8 cellular contexts compared by ENCODE assay signal in the genomic region with DNA sequence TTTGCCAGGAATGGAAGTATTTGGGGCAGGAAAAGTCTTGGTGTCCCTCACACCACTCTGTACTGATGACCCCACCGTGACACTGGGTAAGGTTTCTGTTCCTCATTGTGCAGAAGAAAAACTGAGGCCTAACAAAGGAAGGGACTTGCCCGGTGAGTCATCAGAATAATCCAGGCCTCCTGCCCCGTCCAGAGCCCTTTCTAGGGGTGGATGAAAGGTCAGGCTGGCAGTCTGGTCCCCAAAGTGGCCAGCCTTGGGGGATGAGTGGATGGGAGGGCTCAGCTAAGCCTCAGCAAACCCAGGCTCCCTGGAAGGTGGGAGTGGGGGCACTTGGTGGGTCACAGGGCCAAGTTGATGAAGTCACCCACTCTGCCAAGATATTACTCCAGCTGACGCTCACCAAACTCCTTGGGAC. TPM values are rescaled to one million over a fixed set of nuclear protein-coding genes. Genes with fewer than 3 reads are reported as not detected.
DNase-seq lines count a peak whose midpoint lies in the region; ATAC-seq and TF ChIP-seq lines count a peak whose summit lies in the region.

No MANE protein-coding gene starts in this region.

- H3K4me1 ChIP-seq in trophoblast cell (ENCODE audit: control insufficient read depth in 1 of 2, insufficient read depth in 2 of 2, low read length in 2 of 2): peaks cover 25 to 27% of the 10 kb centered on the region in 2 experiments
- peaks cover 0 to 4% of the 10 kb centered on the region in 2 donors for H3K4me1 ChIP-seq in uterus

- peak overlapping the region; percentile 36 for H4K91ac ChIP-seq in trophoblast cell (ENCODE audit: low read depth, low read length)

- no peaks in the 10 kb centered on the region for H3K9me3 ChIP-seq in trophoblast cell (ENCODE audit: insufficient read depth, low read depth, low read length)
- H3K9me3 ChIP-seq in uterus: no peaks in the 10 kb centered on the region

- no peak overlapping the region for H3K9ac ChIP-seq in trophoblast cell (ENCODE audit: low read length)

- H3K4ac ChIP-seq in trophoblast cell (ENCODE audit: low read depth, low read length): no peak overlapping the region

- peak; percentile 39 for DNase-seq in EL
- peak; percentile 89 for DNase-seq in GM20000 (ENCODE audit: low spot score)
- DNase-seq in brain microvascular endothelial cell: peak; percentile 47
- peak in 1 of 2 donors; percentile 37 for DNase-seq in trophoblast cell
- no peak for DNase-seq in NCI-H2196 treated with DMSO at 0.1 percent for 48 hours (lab: John Stamatoyannopoulos, UW; ENCODE audit: unreplicated experiment)
- DNase-seq in uterus: no peak
- DNase-seq in stimulated activated CD4-positive, alpha-beta T cell treated with anti-CD3 and anti-CD28 coated beads, Interleukin-4, amount 100 ng/mL, for 24 hours: no peak

- H4K8ac ChIP-seq in trophoblast cell (ENCODE audit: low read depth, low read length): no peak overlapping the region

- peak overlapping the region; percentile 1 for H2BK5ac ChIP-seq in trophoblast cell (ENCODE audit: low read depth, low read length, poor library complexity)

- TF ChIP-seq CTCF in GM20000 (IDR thresholded peaks at IDR 0.05; ENCODE audit: extremely low read depth, missing control alignments): no peak
- TF ChIP-seq CTCF in brain microvascular endothelial cell (IDR thresholded peaks at IDR 0.05; ENCODE audit: low read depth, low read length, missing control alignments): no peak
- TF ChIP-seq CTCF in uterus (IDR thresholded peaks at IDR 0.05): no peak

- in situ Hi-C loops in brain microvascular endothelial cell (cut with HindIII; ENCODE audit: low pct_ligation_motif_present, low sequenced_read_pairs): no loop called here

- no peak overlapping the region for H3K14ac ChIP-seq in trophoblast cell (ENCODE audit: low read length)

- no CpG with 5 or more reads among the region's 4 CpGs for WGBS in trophoblast cell (ENCODE audit: extremely low coverage, insufficient coverage, insufficient read length)

- H3K27me3 ChIP-seq in brain microvascular endothelial cell (replicated peaks) (no peaks in the 10 kb centered on the region), trophoblast cell (ENCODE audit: insufficient read depth, low read length) (no peaks in the 10 kb centered on the region), uterus (no peaks in the 10 kb centered on the region)

- peaks cover 4% of the 10 kb centered on the region for H3K79me1 ChIP-seq in trophoblast cell (ENCODE audit: low read length)

- intact Hi-C loops in uterus (cut with DNase I; ENCODE audit: low total_unique reads): no loop called here

- no peaks in the 10 kb centered on the region for H3K79me2 ChIP-seq in trophoblast cell (ENCODE audit: control insufficient read depth, insufficient read depth, low read length, poor library complexity)

- H2AFZ ChIP-seq in trophoblast cell (ENCODE audit: insufficient read depth, low read length, poor library complexity): no peak overlapping the region

- ATAC-seq in HG03469 (IDR thresholded peaks at IDR 0.05; ENCODE audit: unreplicated experiment): peak; percentile 73

- no peaks in the 10 kb centered on the region for H3K36me3 ChIP-seq in brain microvascular endothelial cell (replicated peaks)
- no peaks in the 10 kb centered on the region for H3K36me3 ChIP-seq in trophoblast cell (ENCODE audit: control insufficient read depth in 1 of 2, insufficient read depth in 2 of 2, low read length in 2 of 2)
- H3K36me3 ChIP-seq in uterus: no peaks in the 10 kb centered on the region

- TF ChIP-seq POLR2A in uterus (IDR thresholded peaks at IDR 0.05): no peak

- H3K18ac ChIP-seq in trophoblast cell (ENCODE audit: low read length): no peak overlapping the region

- H3K4me3 ChIP-seq in brain microvascular endothelial cell (ENCODE audit: low read depth, low read length): no peak overlapping the region
- no peak overlapping the region for H3K4me3 ChIP-seq in trophoblast cell (ENCODE audit: low read depth, low read length)
- no peak overlapping the region for H3K4me3 ChIP-seq in uterus

- peak overlapping the region; percentile 32 for H3K27ac ChIP-seq in brain microvascular endothelial cell
- H3K27ac ChIP-seq in trophoblast cell (ENCODE audit: low read depth, low read length): peak overlapping the region; percentile 20
- peak overlapping the region in 1 of 2 donors; percentile 45 for H3K27ac ChIP-seq in uterus

- peak overlapping the region; percentile 49 for H2BK120ac ChIP-seq in trophoblast cell (ENCODE audit: insufficient read depth, low read length, poor library complexity)

- H4K12ac ChIP-seq in trophoblast cell (ENCODE audit: low read depth, low read length): no peak overlapping the region

- H3K4me2 ChIP-seq in trophoblast cell (ENCODE audit: low read length): no peak overlapping the region

- no peak overlapping the region for H2BK12ac ChIP-seq in trophoblast cell (ENCODE audit: low read length)

- no peak overlapping the region for H2AK5ac ChIP-seq in trophoblast cell (ENCODE audit: low read length)

- H3K23ac ChIP-seq in trophoblast cell (ENCODE audit: low read length): no peak overlapping the region

RNA-seq across cellular contexts. Expression of a gene that starts 2.3 kb away (rescaled TPM):
- 1.1 and 1.2 TPM in 2 replicates for polyA plus RNA-seq in trophoblast cell (2013)
- 10 to 100 TPM in 2 of 4 donors, 1 to 10 TPM in 2; 5.1 to 46.2 (median 11.0) TPM for total RNA-seq in uterus

RNA-seq across cellular contexts. Expression of a gene that starts 26.2 kb away (rescaled TPM):
- polyA plus RNA-seq in trophoblast cell (2013): 1.4 and 1.7 TPM in 2 replicates
- 10 to 100 TPM in 3 of 4 donors, 1 to 10 TPM in 1; 3.8 to 15.1 (median 10.8) TPM for total RNA-seq in uterus

RNA-seq across cellular contexts. Expression of a gene that starts 35.3 kb away (rescaled TPM):
- 30.8 and 31.8 TPM in 2 replicates for polyA plus RNA-seq in trophoblast cell (2013)
- 100 to 1,000 TPM in 1 of 4 donors, 10 to 100 TPM in 3; 24.6 to 128 (median 70.3) TPM for total RNA-seq in uterus

Comparison
In these comparisons a context has a peak if more than half of its experiments do, and no peak if none do; other contexts are left out.
1. DNase-seq: peak in EL (single experiment), GM20000 (single experiment) and brain microvascular endothelial cell (single experiment); none in NCI-H2196 treated with DMSO at 0.1 percent for 48 hours (single experiment), uterus (0 of 2) and stimulated activated CD4-positive, alpha-beta T cell treated with anti-CD3 and anti-CD28 coated beads, Interleukin-4, amount 100 ng/mL, for 24 hours (single experiment).